ENCODE assay signal across 8 cellular contexts in the genomic region with DNA sequence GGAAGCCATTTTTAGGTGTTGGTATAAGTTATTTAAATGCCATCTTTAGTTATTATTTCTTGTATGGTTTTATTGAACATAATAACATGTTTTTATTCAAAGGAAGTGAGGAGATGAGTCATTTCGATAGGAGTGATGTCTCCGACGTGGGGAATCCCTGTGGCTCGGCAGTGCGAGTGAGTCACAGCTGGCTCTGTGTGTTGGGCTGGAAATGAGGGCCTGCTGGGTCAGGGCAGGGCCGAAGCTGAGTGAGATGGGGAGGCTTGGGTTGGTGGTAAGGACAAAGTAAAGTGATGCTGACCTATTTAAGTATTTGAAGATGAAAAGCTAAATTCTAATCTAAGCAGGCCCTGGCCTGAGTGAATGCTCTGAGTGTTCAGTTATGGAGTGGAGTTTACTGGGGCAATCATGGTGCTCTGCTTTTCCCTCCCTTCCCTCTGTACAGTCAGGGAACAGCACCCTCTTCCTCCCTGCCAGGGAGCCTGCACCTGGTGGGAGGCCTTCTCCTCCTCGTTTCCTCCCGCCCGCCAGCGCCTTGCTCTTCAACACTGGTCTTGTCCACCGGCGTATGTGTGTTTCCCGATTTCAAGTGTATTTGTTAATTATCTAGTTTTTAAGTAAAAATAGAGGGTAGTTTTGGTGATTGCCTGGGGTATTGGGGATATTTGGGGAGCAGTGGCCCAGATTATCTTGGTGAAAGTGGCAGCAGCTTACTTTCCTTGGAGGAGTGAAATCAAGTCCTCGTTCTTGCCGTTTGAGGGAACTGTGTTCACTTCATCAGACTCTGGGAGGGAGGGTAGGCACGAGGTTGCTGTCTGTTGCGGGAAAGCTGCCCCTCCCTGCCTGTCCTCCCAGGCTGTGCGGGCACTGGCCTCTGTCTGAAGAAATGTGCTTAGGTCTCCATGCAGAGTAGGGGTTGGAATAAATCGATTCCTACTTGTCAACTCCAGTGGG.
DNase-seq lines count a peak whose midpoint lies in the region; ATAC-seq lines count a peak whose summit lies in the region.

No MANE protein-coding gene starts in this region.

- no peaks in the 10 kb centered on the region for H3K9me3 Mint-ChIP-seq in activated naive CD4-positive, alpha-beta T cell treated with anti-CD3 and anti-CD28 coated beads, Interleukin-2, amount 50 U/mL, for 72 hours

- intact Hi-C loops in left cardiac atrium (cut with DNase I) = loop anchor here (5.0 to 10.0 kb wide), 2 partner anchors 91 to 143 kb away; no protein-coding TSS in a partner anchor

- no peaks in the 10 kb centered on the region for H3K36me3 Mint-ChIP-seq in activated naive CD4-positive, alpha-beta T cell treated with anti-CD3 and anti-CD28 coated beads, Interleukin-2, amount 50 U/mL, for 72 hours

- peak; percentile 84 for ATAC-seq in GM18499 (IDR thresholded peaks at IDR 0.05; ENCODE audit: insufficient read depth, unreplicated experiment)
- peak; percentile 94 for ATAC-seq in HG02759 (IDR thresholded peaks at IDR 0.05; ENCODE audit: unreplicated experiment)
- ATAC-seq in activated naive CD4-positive, alpha-beta T cell treated with anti-CD3 and anti-CD28 coated beads, Interleukin-2, amount 50 U/mL, for 72 hours = peak; percentile 79 to 84
- ATAC-seq in left cardiac atrium = peak; percentile 72 to 95

- DNase-seq in SHP77 (lab: John Stamatoyannopoulos, UW) (peak; percentile 58 to 63), left cardiac atrium (peak; percentile 89), NCI-H2029 (lab: John Stamatoyannopoulos, UW) (no peak), NCI-H82 (lab: John Stamatoyannopoulos, UW) (no peak)
- peak; percentile 76 to 91 for DNase-seq in activated naive CD4-positive, alpha-beta T cell treated with anti-CD3 and anti-CD28 coated beads, Interleukin-2, amount 50 U/mL, for 72 hours (ENCODE audit: low spot score in 2 of 2)
- DNase-seq in stimulated activated CD4-positive, alpha-beta T cell treated with anti-CD3 and anti-CD28 coated beads, Interleukin-15, amount 100 ng/mL, for 1 hour (ENCODE audit: low read depth in 1 of 2, low spot score in 1 of 2) = peak; percentile 48 to 57

- peak overlapping the region; percentile 91 to 99 for H3K27ac Mint-ChIP-seq in activated naive CD4-positive, alpha-beta T cell treated with anti-CD3 and anti-CD28 coated beads, Interleukin-2, amount 50 U/mL, for 72 hours

Comparison
In these comparisons a context has a peak if more than half of its experiments do, and no peak if none do; other contexts are left out.
1. DNase-seq: peak in SHP77 (2 of 2), activated naive CD4-positive, alpha-beta T cell treated with anti-CD3 and anti-CD28 coated beads, Interleukin-2, amount 50 U/mL, for 72 hours (2 of 2), left cardiac atrium (single experiment) and stimulated activated CD4-positive, alpha-beta T cell treated with anti-CD3 and anti-CD28 coated beads, Interleukin-15, amount 100 ng/mL, for 1 hour (2 of 2); none in NCI-H2029 (single experiment) and NCI-H82 (single experiment).
2. Peak in every context shown above with its lines, with median percentiles within 50 percentile points of each other: ATAC-seq.